In genomic region chr22:44192811-44193536, GRCh38 we compare ENCODE assay signal across 14 cellular contexts. TPM values are rescaled to one million over a fixed set of nuclear protein-coding genes. Genes with fewer than 3 reads are reported as not detected.
DNase-seq lines count a peak whose midpoint lies in the region; ATAC-seq and TF ChIP-seq lines count a peak whose summit lies in the region.
"Had no signal": no experiment of that assay in that cellular context is flagged by ENCODE, and none has a peak within 500 bp of the region (broad histone marks: within the 10 kb centered on the region; RNA-seq: fewer than 3 reads in every experiment).

No MANE protein-coding gene starts in this region.

- no peak overlapping the region for H3K27ac ChIP-seq in HEK293 (ENCODE audit: extremely low read depth, low read depth, low read length)
- H3K27ac ChIP-seq: gastroesophageal sphincter, vagina had no signal

- intact Hi-C loops in activated CD4-positive, alpha-beta T cell treated with anti-CD3 and anti-CD28 coated beads for 36 hours (cut with DNase I, micrococcal nuclease) = loop anchor here in 1 of 2 experiments (5.0 kb wide), 1 partner anchor 264 kb away; no protein-coding TSS in a partner anchor
- intact Hi-C loops in activated T-helper 1 cell treated with anti-CD3 and anti-CD28 coated beads, Interleukin-12 subunit alpha, Interleukin-12 subunit beta, Interleukin-2, Interleukin-4 antibody, amounts not matched to agents 30 ng/mL and 10 ng/mL and 1 ng/mL, durations not matched to agents 14 hours and 24 hours and 36 hours (cut with micrococcal nuclease) = loop anchor here (1.0 to 10.0 kb wide), 4 partner anchors 11 to 432 kb away; partner anchors contain the start of gene RTL6

- no peak overlapping the region for H3K4me3 Mint-ChIP-seq in activated CD4-positive, alpha-beta T cell treated with anti-CD3 and anti-CD28 coated beads for 36 hours
- peak overlapping the region; percentile 30 for H3K4me3 Mint-ChIP-seq in activated T-helper 1 cell treated with anti-CD3 and anti-CD28 coated beads, Interleukin-12 subunit alpha, Interleukin-12 subunit beta, Interleukin-2, Interleukin-4 antibody, amounts not matched to agents 30 ng/mL and 10 ng/mL and 1 ng/mL, durations not matched to agents 14 hours and 24 hours and 36 hours
- peak overlapping the region; percentile 14 for H3K4me3 Mint-ChIP-seq in natural killer cell treated with Interleukin-12 subunit alpha and Interleukin-12 subunit beta and Interleukin-15 and Interleukin-18, amount 100 ng/mL, for 72 hours
- H3K4me3 Mint-ChIP-seq: brain, endodermal cell had no signal

- peak overlapping the region; percentile 37 for H3K27ac Mint-ChIP-seq in activated CD4-positive, alpha-beta T cell treated with anti-CD3 and anti-CD28 coated beads for 36 hours
- peak overlapping the region; percentile 32 for H3K27ac Mint-ChIP-seq in activated T-helper 1 cell treated with anti-CD3 and anti-CD28 coated beads, Interleukin-12 subunit alpha, Interleukin-12 subunit beta, Interleukin-2, Interleukin-4 antibody, amounts not matched to agents 30 ng/mL and 10 ng/mL and 1 ng/mL, durations not matched to agents 14 hours and 24 hours and 36 hours
- H3K27ac Mint-ChIP-seq in natural killer cell treated with Interleukin-12 subunit alpha and Interleukin-12 subunit beta and Interleukin-15 and Interleukin-18, amount 100 ng/mL, for 72 hours = peak overlapping the region in 1 of 2 donors; percentile 68
- H3K27ac Mint-ChIP-seq: brain, endodermal cell had no signal

- DNase-seq in activated CD4-positive, alpha-beta T cell treated with anti-CD3 and anti-CD28 coated beads for 36 hours = no peak
- DNase-seq in activated CD4-positive, alpha-beta T cell treated with anti-CD3 and anti-CD28 coated beads for 4 hours = no peak
- no peak for DNase-seq in activated T-helper 1 cell treated with anti-CD3 and anti-CD28 coated beads, Interleukin-12 subunit alpha, Interleukin-12 subunit beta, Interleukin-2, Interleukin-4 antibody, amounts not matched to agents 30 ng/mL and 10 ng/mL and 1 ng/mL, durations not matched to agents 14 hours and 24 hours and 36 hours (ENCODE audit: low spot score)
- DNase-seq in natural killer cell treated with Interleukin-12 subunit alpha and Interleukin-12 subunit beta and Interleukin-15 and Interleukin-18, amount 100 ng/mL, for 72 hours (ENCODE audit: low spot score) = no peak
- no peak for DNase-seq in islet precursor cell
- DNase-seq in SK-N-DZ (ENCODE audit: low spot score) = no peak
- DNase-seq: activated gamma-delta T cell had no signal

- no peaks in the 10 kb centered on the region for H3K36me3 ChIP-seq in HEK293 (ENCODE audit: control insufficient read depth in 2 of 2, insufficient read depth in 1 of 2, low read length in 2 of 2)
- H3K36me3 ChIP-seq: gastroesophageal sphincter, vagina had no signal

- CTCF ChIA-PET in activated CD4-positive, alpha-beta T cell treated with anti-CD3 and anti-CD28 coated beads for 36 hours (lab: Charles Lee) = no interaction called here
- CTCF ChIA-PET in HEK293 (lab: Yijun Ruan, JAX) = interaction anchor here (0.6 kb wide), 2 partner anchors 107 to 398 kb away, joined by 3 to 8 read pairs; no protein-coding TSS in a partner anchor

- TF ChIP-seq CTCF in HEK293 (tag by site-specific recombination; IDR thresholded peaks at IDR 0.05) = no peak

- H3K36me3 Mint-ChIP-seq in activated CD4-positive, alpha-beta T cell treated with anti-CD3 and anti-CD28 coated beads for 36 hours (ENCODE audit: low read depth) = peaks cover 16% of the 10 kb centered on the region
- peaks cover 24% of the 10 kb centered on the region for H3K36me3 Mint-ChIP-seq in activated T-helper 1 cell treated with anti-CD3 and anti-CD28 coated beads, Interleukin-12 subunit alpha, Interleukin-12 subunit beta, Interleukin-2, Interleukin-4 antibody, amounts not matched to agents 30 ng/mL and 10 ng/mL and 1 ng/mL, durations not matched to agents 14 hours and 24 hours and 36 hours (ENCODE audit: low read depth)
- H3K36me3 Mint-ChIP-seq in natural killer cell treated with Interleukin-12 subunit alpha and Interleukin-12 subunit beta and Interleukin-15 and Interleukin-18, amount 100 ng/mL, for 72 hours = peaks cover 10% of the 10 kb centered on the region
- H3K36me3 Mint-ChIP-seq: brain had no signal

- H3K27me3 Mint-ChIP-seq in activated CD4-positive, alpha-beta T cell treated with anti-CD3 and anti-CD28 coated beads for 36 hours = no peaks in the 10 kb centered on the region
- H3K27me3 Mint-ChIP-seq in activated T-helper 1 cell treated with anti-CD3 and anti-CD28 coated beads, Interleukin-12 subunit alpha, Interleukin-12 subunit beta, Interleukin-2, Interleukin-4 antibody, amounts not matched to agents 30 ng/mL and 10 ng/mL and 1 ng/mL, durations not matched to agents 14 hours and 24 hours and 36 hours (ENCODE audit: insufficient read depth) = no peaks in the 10 kb centered on the region
- H3K27me3 Mint-ChIP-seq in natural killer cell treated with Interleukin-12 subunit alpha and Interleukin-12 subunit beta and Interleukin-15 and Interleukin-18, amount 100 ng/mL, for 72 hours = no peaks in the 10 kb centered on the region

- POLR2A ChIA-PET in activated CD4-positive, alpha-beta T cell treated with anti-CD3 and anti-CD28 coated beads for 36 hours (lab: Charles Lee) = interaction anchor here (0.9 kb wide), 1 partner anchor 12 kb away, joined by 3 read pairs; no protein-coding TSS in a partner anchor
- POLR2A ChIA-PET in HEK293 (lab: Yijun Ruan, JAX) = no interaction called here

- H3K4me1 Mint-ChIP-seq in activated CD4-positive, alpha-beta T cell treated with anti-CD3 and anti-CD28 coated beads for 36 hours = peaks cover 36% of the 10 kb centered on the region
- H3K4me1 Mint-ChIP-seq in activated T-helper 1 cell treated with anti-CD3 and anti-CD28 coated beads, Interleukin-12 subunit alpha, Interleukin-12 subunit beta, Interleukin-2, Interleukin-4 antibody, amounts not matched to agents 30 ng/mL and 10 ng/mL and 1 ng/mL, durations not matched to agents 14 hours and 24 hours and 36 hours (ENCODE audit: low read depth) = peaks cover 34% of the 10 kb centered on the region
- H3K4me1 Mint-ChIP-seq in natural killer cell treated with Interleukin-12 subunit alpha and Interleukin-12 subunit beta and Interleukin-15 and Interleukin-18, amount 100 ng/mL, for 72 hours (ENCODE audit: low read depth in 2 of 2) = peaks cover 26 to 29% of the 10 kb centered on the region in 2 donors

- H3K4me3 ChIP-seq in HEK293 (ENCODE audit: low read depth, low read length) = no peak overlapping the region
- H3K4me3 ChIP-seq: gastroesophageal sphincter, vagina had no signal

- H3K9me3 Mint-ChIP-seq in activated CD4-positive, alpha-beta T cell treated with anti-CD3 and anti-CD28 coated beads for 36 hours (ENCODE audit: low read depth) = no peaks in the 10 kb centered on the region
- no peaks in the 10 kb centered on the region for H3K9me3 Mint-ChIP-seq in activated T-helper 1 cell treated with anti-CD3 and anti-CD28 coated beads, Interleukin-12 subunit alpha, Interleukin-12 subunit beta, Interleukin-2, Interleukin-4 antibody, amounts not matched to agents 30 ng/mL and 10 ng/mL and 1 ng/mL, durations not matched to agents 14 hours and 24 hours and 36 hours
- no peaks in the 10 kb centered on the region for H3K9me3 Mint-ChIP-seq in natural killer cell treated with Interleukin-12 subunit alpha and Interleukin-12 subunit beta and Interleukin-15 and Interleukin-18, amount 100 ng/mL, for 72 hours
- H3K9me3 Mint-ChIP-seq: brain, endodermal cell had no signal

- ATAC-seq in activated CD4-positive, alpha-beta T cell treated with anti-CD3 and anti-CD28 coated beads for 36 hours = peak; percentile 15
- ATAC-seq in natural killer cell treated with Interleukin-12 subunit alpha and Interleukin-12 subunit beta and Interleukin-15 and Interleukin-18, amount 100 ng/mL, for 72 hours = no peak
- no peak for ATAC-seq in HG02840 (IDR thresholded peaks at IDR 0.05; ENCODE audit: low FRiP score, unreplicated experiment)
- ATAC-seq: gastroesophageal sphincter had no signal

- no peaks in the 10 kb centered on the region for H3K9me3 ChIP-seq in HEK293 (ENCODE audit: control insufficient read depth, insufficient read depth, low read depth, low read length)
- H3K9me3 ChIP-seq: Caco-2, gastroesophageal sphincter, vagina had no signal

- H3K4me1 ChIP-seq in HEK293 (ENCODE audit: control insufficient read depth, insufficient read depth, low read length) = no peaks in the 10 kb centered on the region
- H3K4me1 ChIP-seq: Caco-2, vagina had no signal

TF ChIP-seq in HEK293, 187 proteins besides CTCF, POLR2A, EP300 and RAD21:
- TF ChIP-seq ZFHX2 (tag by site-specific recombination; conservative IDR thresholded peaks at IDR 0.05) (0 out of 2 replicates have a peak, but pooled peaks have one; percentile 0), SCRT2 (tag by site-specific recombination; IDR thresholded peaks at IDR 0.05) (peak; percentile 45; the same call in 1 of the 2 replicates)
- TF ChIP-seq, protein P1, sequence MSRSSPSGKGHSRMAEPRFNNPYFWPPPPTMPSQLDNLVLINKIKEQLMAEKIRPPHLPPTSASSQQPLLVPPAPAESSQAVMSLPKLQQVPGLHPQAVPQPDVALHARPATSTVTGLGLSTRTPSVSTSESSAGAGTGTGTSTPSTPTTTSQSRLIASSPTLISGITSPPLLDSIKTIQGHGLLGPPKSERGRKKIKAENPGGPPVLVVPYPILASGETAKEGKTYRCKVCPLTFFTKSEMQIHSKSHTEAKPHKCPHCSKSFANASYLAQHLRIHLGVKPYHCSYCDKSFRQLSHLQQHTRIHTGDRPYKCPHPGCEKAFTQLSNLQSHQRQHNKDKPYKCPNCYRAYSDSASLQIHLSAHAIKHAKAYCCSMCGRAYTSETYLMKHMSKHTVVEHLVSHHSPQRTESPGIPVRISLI (tag by site-specific recombination; IDR thresholded peaks at IDR 0.05) = no peak
TF ChIP-seq in HEK293: peak in this region for 2.

RNA-seq across cellular contexts. Expression of gene PARVG, which starts 12.2 kb away (rescaled TPM):
- total RNA-seq in activated CD4-positive, alpha-beta T cell treated with anti-CD3 and anti-CD28 coated beads for 36 hours = 10 to 100 TPM; 61.7 to 74.3 TPM
- 50.6 and 52.8 TPM in 2 replicates for total RNA-seq in activated T-helper 1 cell treated with anti-CD3 and anti-CD28 coated beads, Interleukin-12 subunit alpha, Interleukin-12 subunit beta, Interleukin-2, Interleukin-4 antibody, amounts not matched to agents 30 ng/mL and 10 ng/mL and 1 ng/mL, durations not matched to agents 14 hours and 24 hours and 36 hours
- total RNA-seq in natural killer cell treated with Interleukin-12 subunit alpha and Interleukin-12 subunit beta and Interleukin-15 and Interleukin-18, amount 100 ng/mL, for 72 hours = 10 to 100 TPM; 64.6 to 85.8 TPM
- polyA plus RNA-seq in SK-N-DZ (2014; cell fraction: cytosol; rRNA removed) = not detected in 2 replicates
- not detected in 2 replicates for polyA plus RNA-seq in SK-N-DZ (2014; cell fraction: nucleus; rRNA removed)
- total RNA-seq: Caco-2 had no signal
